Comparison of ENCODE assay signal across 8 cellular contexts in genomic region chr3:158644345-158644908, GRCh38.
DNase-seq lines count a peak whose midpoint lies in the region; ATAC-seq lines count a peak whose summit lies in the region.

GFM1 (plus strand) TSS chr3:158644527; CDS start chr3:158644635, 108 bp downstream.

- H3K27ac ChIP-seq in effector memory CD4-positive, alpha-beta T cell (ENCODE audit: insufficient read depth, low read length, poor library complexity, severe bottlenecking) = peak within 1 kb of the TSS; percentile 75

- peak within 1 kb of the TSS; percentile 93 for H3K4me3 ChIP-seq in effector memory CD4-positive, alpha-beta T cell (ENCODE audit: insufficient read depth, low read depth, low read length, poor library complexity, severe bottlenecking)

- DNase-seq in CMK (ENCODE audit: low read depth) (peak; percentile 68), HS-27A (ENCODE audit: low read depth) (peak; percentile 76), NK-92 (lab: John Stamatoyannopoulos, UW; ENCODE audit: unreplicated experiment) (peak; percentile 55), medulla oblongata (ENCODE audit: extremely low spot score) (peak; percentile 99)
- peak; percentile 92 for DNase-seq in activated CD8-positive, alpha-beta memory T cell treated with anti-CD3 and anti-CD28 coated beads for 24 hours
- peak; percentile 78 to 88 (median 85) for DNase-seq in effector memory CD4-positive, alpha-beta T cell
- peak; percentile 73 for DNase-seq in stimulated activated CD8-positive, alpha-beta memory T cell treated with anti-CD3 and anti-CD28 coated beads, Interleukin-12 subunit alpha, Interleukin-12 subunit beta, amount 100 ng/mL, for 24 hours (ENCODE audit: extremely low read depth)

- peak; percentile 98 for ATAC-seq in GM19463 (IDR thresholded peaks at IDR 0.05; ENCODE audit: unreplicated experiment)

- peaks cover 9% of the 10 kb centered on the region for H3K4me1 ChIP-seq in effector memory CD4-positive, alpha-beta T cell (ENCODE audit: control insufficient read depth, insufficient read depth, low read length, poor library complexity, severe bottlenecking)

- no peaks in the 10 kb centered on the region for H3K9me3 ChIP-seq in effector memory CD4-positive, alpha-beta T cell (ENCODE audit: control insufficient read depth, low read length)

- H3K27me3 ChIP-seq in effector memory CD4-positive, alpha-beta T cell (replicated peaks; ENCODE audit: control insufficient read depth, insufficient read depth, low read length, poor library complexity, severe bottlenecking) = no peaks in the 10 kb centered on the region

- peaks cover 16% of the 10 kb centered on the region for H3K36me3 ChIP-seq in effector memory CD4-positive, alpha-beta T cell (ENCODE audit: control insufficient read depth, insufficient read depth, low read length)

Comparison
In these comparisons a context has a peak if more than half of its experiments do, and no peak if none do; other contexts are left out.
1. Peak in every context shown above with its lines: DNase-seq, ATAC-seq, H3K4me3 ChIP-seq and H3K27ac ChIP-seq.